In genomic region chr12:82358200-82359114, GRCh38 we compare ENCODE assay signal across 8 cellular contexts. TPM values are rescaled to one million over a fixed set of nuclear protein-coding genes. Genes with fewer than 3 reads are reported as not detected.
DNase-seq lines count a peak whose midpoint lies in the region; ATAC-seq, FAIRE-seq and TF ChIP-seq lines count a peak whose summit lies in the region.

Gene CCDC59, minus strand, starts transcription at chr12:82358387. Its CDS starts 11 bp downstream, at chr12:82358376.
Gene METTL25, plus strand, starts transcription at chr12:82358529. Its CDS starts 37 bp downstream, at chr12:82358566.

- H3K4me3 Mint-ChIP-seq in endothelial cell (ENCODE audit: unreplicated experiment): peak within 1 kb of the TSS; percentile 100
- peak within 1 kb of the TSS; percentile 99 for H3K4me3 Mint-ChIP-seq in mesothelial cell of epicardium

- H3K27me3 ChIP-seq in HUES48 (ENCODE audit: control insufficient read depth, insufficient read depth, low read length) (no peaks in the 10 kb centered on the region), NT2/D1 (ENCODE audit: insufficient read depth, insufficient read length) (no peaks in the 10 kb centered on the region)

- H3K27me3 Mint-ChIP-seq in endothelial cell (ENCODE audit: unreplicated experiment) (peaks cover 4% of the 10 kb centered on the region), mesothelial cell of epicardium (ENCODE audit: low read depth) (no peaks in the 10 kb centered on the region)

- H3K9ac ChIP-seq in HUES48 (ENCODE audit: low read depth, low read length): peak within 1 kb of the TSS; percentile 99
- H3K9ac ChIP-seq in NT2/D1 (ENCODE audit: insufficient read length, low read depth): peak within 1 kb of the TSS; percentile 84

- DNase-seq in D721Med (ENCODE audit: insufficient read length, low spot score) (peak; percentile 32), NT2/D1 (ENCODE audit: low read depth, low spot score) (peak; percentile 96), endothelial cell (ENCODE audit: low spot score) (peak; percentile 99), mesothelial cell of epicardium (ENCODE audit: low spot score in 2 of 2, unreplicated experiment in 2 of 2) (peak; percentile 95 to 98)
- peak; percentile 97 for DNase-seq in activated CD8-positive, alpha-beta memory T cell treated with anti-CD3 and anti-CD28 coated beads, Interleukin-2, amount 50 U/mL, for 4 hours
- peak; percentile 90 to 91 for DNase-seq in stimulated activated CD8-positive, alpha-beta memory T cell treated with anti-CD3 and anti-CD28 coated beads, Interleukin-15, amount 100 ng/mL, for 48 hours (ENCODE audit: low read depth in 2 of 2)

- TF ChIP-seq CTCF in D721Med (IDR thresholded peaks at IDR 0.05; ENCODE audit: insufficient read depth, missing control alignments): peak; percentile 53
- peak; percentile 96 for TF ChIP-seq CTCF in endothelial cell (IDR thresholded peaks at IDR 0.05; ENCODE audit: unreplicated experiment)
- peak; percentile 98 for TF ChIP-seq CTCF in mesothelial cell of epicardium (IDR thresholded peaks at IDR 0.05; ENCODE audit: unreplicated experiment)

- H3K27ac Mint-ChIP-seq in endothelial cell (ENCODE audit: unreplicated experiment): peak within 1 kb of the TSS; percentile 100
- peak within 1 kb of the TSS; percentile 100 for H3K27ac Mint-ChIP-seq in mesothelial cell of epicardium

- H3K9me3 Mint-ChIP-seq in endothelial cell (ENCODE audit: unreplicated experiment) (no peaks in the 10 kb centered on the region), mesothelial cell of epicardium (peaks cover 3% of the 10 kb centered on the region)

- H3K9me3 ChIP-seq in HUES48 (ENCODE audit: control insufficient read depth, insufficient read depth, low read length) (no peaks in the 10 kb centered on the region), NT2/D1 (ENCODE audit: insufficient read depth, low read length) (peaks cover 28% of the 10 kb centered on the region; the same call in 1 of the 2 replicates)

- peak within 1 kb of the TSS; percentile 96 for H3K27ac ChIP-seq in HUES48 (ENCODE audit: low read depth, low read length)

- no peak for FAIRE-seq in D721Med (lab: Jason Lieb, UNC)

- peaks cover 6% of the 10 kb centered on the region; the same call in 1 of the 2 replicates for H3K4me1 ChIP-seq in HUES48 (ENCODE audit: control insufficient read depth, insufficient read depth, low read length)
- no peaks in the 10 kb centered on the region for H3K4me1 ChIP-seq in NT2/D1 (ENCODE audit: insufficient read depth, insufficient read length)

- H3K4me1 Mint-ChIP-seq in endothelial cell (ENCODE audit: unreplicated experiment) (peaks cover 13% of the 10 kb centered on the region), mesothelial cell of epicardium (peaks cover 34% of the 10 kb centered on the region)

- peak within 1 kb of the TSS; percentile 98 for H3K4me3 ChIP-seq in HUES48 (ENCODE audit: low read depth, low read length)
- H3K4me3 ChIP-seq in NT2/D1 (ENCODE audit: insufficient read length, low read depth): peak within 1 kb of the TSS; percentile 91

- ATAC-seq in GM21390 (IDR thresholded peaks at IDR 0.05; ENCODE audit: unreplicated experiment): peak; percentile 94

- no peaks in the 10 kb centered on the region for H3K36me3 Mint-ChIP-seq in endothelial cell (ENCODE audit: low read depth, unreplicated experiment)
- H3K36me3 Mint-ChIP-seq in mesothelial cell of epicardium: peaks cover 17% of the 10 kb centered on the region

- H3K36me3 ChIP-seq in HUES48 (ENCODE audit: control insufficient read depth, insufficient read depth, low read length): peaks cover 36% of the 10 kb centered on the region
- peaks cover 45% of the 10 kb centered on the region for H3K36me3 ChIP-seq in NT2/D1 (ENCODE audit: insufficient read depth, insufficient read length, low read length)

RNA-seq across cellular contexts. Expression of gene CCDC59, which starts in this region (rescaled TPM):
- 27.7 TPM for total RNA-seq in endothelial cell (ENCODE audit: unreplicated experiment)
- total RNA-seq in mesothelial cell of epicardium: 43.7 to 48.9 TPM (median 47.9 TPM) in 3 replicates

RNA-seq across cellular contexts. Expression of gene METTL25, which starts in this region (rescaled TPM):
- total RNA-seq in endothelial cell (ENCODE audit: unreplicated experiment) (7.8 TPM), mesothelial cell of epicardium (10.4 to 11.9 TPM (median 10.5 TPM) in 3 replicates)

Comparison
In these comparisons a context has a peak if more than half of its experiments do, and no peak if none do; other contexts are left out.
1. Peak in every context shown above with its lines: DNase-seq, ATAC-seq, H3K4me3 ChIP-seq and H3K27ac ChIP-seq.
2. DNase-seq: peak in every context shown above with its lines; median percentile 99 in endothelial cell; 97 in activated CD8-positive, alpha-beta memory T cell treated with anti-CD3 and anti-CD28 coated beads, Interleukin-2, amount 50 U/mL, for 4 hours; 96 in mesothelial cell of epicardium; 96 in NT2/D1; 90 in stimulated activated CD8-positive, alpha-beta memory T cell treated with anti-CD3 and anti-CD28 coated beads, Interleukin-15, amount 100 ng/mL, for 48 hours; 32 in D721Med.